In genomic region chr19:2108251-2109016, GRCh38 we compare ENCODE assay signal across 18 cellular contexts.
"Had no signal": no experiment of that assay in that cellular context is flagged by ENCODE, and none has a peak within 500 bp of the region (broad histone marks: within the 10 kb centered on the region; RNA-seq: fewer than 3 reads in every experiment).

No MANE protein-coding gene starts in this region.

- DNase-seq: activated CD4-positive, alpha-beta T cell treated with anti-CD3 and anti-CD28 coated beads for 4 hours; activated CD4-positive, alpha-beta T cell treated with anti-CD3 and anti-CD28 coated beads, Interleukin-2, amount 50 U/mL, for 48 hours; activated CD4-positive, CD25-positive, alpha-beta regulatory T cell; activated CD8-positive, alpha-beta memory T cell treated with anti-CD3 and anti-CD28 coated beads, Interleukin-2, amount 50 U/mL, for 48 hours; activated gamma-delta T cell; activated naive CD4-positive, alpha-beta T cell treated with anti-CD3 and anti-CD28 coated beads, Interleukin-2, amount 50 U/mL, for 16 hours; activated T-cell treated with anti-CD3 and anti-CD28 coated beads, Interleukin-2, amount 50 U/mL, for 72 hours; cerebellar nuclear complex; erythroblast; foreskin keratinocyte; kidney; naive thymus-derived CD4-positive, alpha-beta T cell; retina; sigmoid colon; stimulated activated CD4-positive, alpha-beta T cell treated with anti-CD3 and anti-CD28 coated beads, Interleukin-15, amount 100 ng/mL, for 24 hours; stimulated activated CD8-positive, alpha-beta memory T cell treated with anti-CD3 and anti-CD28 coated beads, Interleukin-4, amount 100 ng/mL, for 48 hours; stimulated activated naive CD4-positive, alpha-beta T cell treated with Interleukin-2 at 50 U/mL for 16 hours had no signal

- H3K27ac Mint-ChIP-seq: activated T-cell treated with anti-CD3 and anti-CD28 coated beads, Interleukin-2, amount 50 U/mL, for 72 hours; progenitor cell of endocrine pancreas had no signal

- H3K4me3 Mint-ChIP-seq: activated T-cell treated with anti-CD3 and anti-CD28 coated beads, Interleukin-2, amount 50 U/mL, for 72 hours had no signal

- ATAC-seq: foreskin keratinocyte; naive thymus-derived CD4-positive, alpha-beta T cell had no signal

- H3K27me3 Mint-ChIP-seq: naive thymus-derived CD4-positive, alpha-beta T cell; progenitor cell of endocrine pancreas had no signal
